19 cellular contexts compared by ENCODE assay signal in genomic region chr17:74812109-74812864, GRCh38. TPM values are rescaled to one million over a fixed set of nuclear protein-coding genes. Genes with fewer than 3 reads are reported as not detected.
DNase-seq lines count a peak whose midpoint lies in the region; ATAC-seq and TF ChIP-seq lines count a peak whose summit lies in the region.
"Had no signal": no experiment of that assay in that cellular context is flagged by ENCODE, and none has a peak within 500 bp of the region (broad histone marks: within the 10 kb centered on the region; RNA-seq: fewer than 3 reads in every experiment).

No MANE protein-coding gene starts in this region.

- no peak overlapping the region for H4K8ac ChIP-seq in neuronal stem cell (ENCODE audit: low read depth, low read length)

- no peak overlapping the region for H3K14ac ChIP-seq in neuronal stem cell (ENCODE audit: low read length)

- H3K27me3 Mint-ChIP-seq in activated T-helper 17 cell treated with anti-CD3 and anti-CD28 coated beads, Interleukin-2, amount 50 U/mL, for 72 hours = no peaks in the 10 kb centered on the region
- H3K27me3 Mint-ChIP-seq: activated CD4-positive, alpha-beta T cell treated with anti-CD3 and anti-CD28 coated beads for 36 hours; IgD-negative memory B cell; naive B cell; stimulated activated naive CD8-positive, alpha-beta T cell treated with anti-CD3 and anti-CD28 coated beads, Interleukin-15, Interleukin-2, amounts not matched to agents 100 ng/mL and 50 ng/mL, for 24 hours had no signal

- no peak overlapping the region for H2AFZ ChIP-seq in neuronal stem cell (ENCODE audit: low read length)

- H3K36me3 ChIP-seq in H7 (replicated peaks; ENCODE audit: control insufficient read depth, insufficient read depth, low read length) (no peaks in the 10 kb centered on the region; the same call in none of the 2 replicates), heart right ventricle (peaks cover 0 to 21% (median 0%) of the 10 kb centered on the region in 9 donors), neuronal stem cell (replicated peaks in 1 of 2; ENCODE audit: control insufficient read depth in 2 of 2, insufficient read depth in 2 of 2, low read length in 2 of 2) (peaks cover 8 to 13% of the 10 kb centered on the region in 2 donors)

- ATAC-seq in heart right ventricle (peak; percentile 56 to 92 (median 80)), GM19455 (IDR thresholded peaks at IDR 0.05; ENCODE audit: unreplicated experiment) (no peak)
- ATAC-seq in activated T-helper 17 cell treated with anti-CD3 and anti-CD28 coated beads, Interleukin-2, amount 50 U/mL, for 72 hours (replicated peaks) = no peak
- ATAC-seq: activated CD4-positive, alpha-beta T cell treated with anti-CD3 and anti-CD28 coated beads for 36 hours had no signal

- H3K18ac ChIP-seq in neuronal stem cell (ENCODE audit: low read length) = no peak overlapping the region

- H3K4me1 Mint-ChIP-seq in activated T-helper 17 cell treated with anti-CD3 and anti-CD28 coated beads, Interleukin-2, amount 50 U/mL, for 72 hours = peaks cover 4% of the 10 kb centered on the region
- H3K4me1 Mint-ChIP-seq: activated CD4-positive, alpha-beta T cell treated with anti-CD3 and anti-CD28 coated beads for 36 hours had no signal

- H3K4me1 ChIP-seq in heart right ventricle (peaks cover 0 to 53% (median 22%) of the 10 kb centered on the region in 9 donors), neuronal stem cell (ENCODE audit: control insufficient read depth in 2 of 2, insufficient read depth in 1 of 2, low read depth in 1 of 2, low read length in 2 of 2) (peaks cover 0 to 17% of the 10 kb centered on the region in 2 donors)

- H3K9ac ChIP-seq in neuronal stem cell (ENCODE audit: low read depth, low read length, poor library complexity) = peak overlapping the region; percentile 38

- H3K9me3 Mint-ChIP-seq in activated T-helper 17 cell treated with anti-CD3 and anti-CD28 coated beads, Interleukin-2, amount 50 U/mL, for 72 hours = no peaks in the 10 kb centered on the region
- H3K9me3 Mint-ChIP-seq: IgD-negative memory B cell; naive B cell; stimulated activated naive CD8-positive, alpha-beta T cell treated with anti-CD3 and anti-CD28 coated beads, Interleukin-15, Interleukin-2, amounts not matched to agents 100 ng/mL and 50 ng/mL, for 24 hours had no signal

- H3K27ac ChIP-seq in heart right ventricle (peak overlapping the region in 9 of 10 donors; percentile 2 to 70 (median 60)), neuronal stem cell (replicated peaks; ENCODE audit: low read length) (no peak overlapping the region)

- no peak overlapping the region for H4K91ac ChIP-seq in neuronal stem cell (ENCODE audit: low read depth, low read length, poor library complexity)

- H2BK120ac ChIP-seq in neuronal stem cell (ENCODE audit: low read depth, low read length) = no peak overlapping the region

- no peak for TF ChIP-seq CTCF in heart right ventricle (IDR thresholded peaks at IDR 0.05)

- no peaks in the 10 kb centered on the region for H3K27me3 ChIP-seq in H7 (ENCODE audit: control insufficient read depth, insufficient read depth, low read length)
- H3K27me3 ChIP-seq in heart right ventricle = no peaks in the 10 kb centered on the region
- H3K27me3 ChIP-seq in neuronal stem cell (ENCODE audit: control insufficient read depth in 3 of 3, insufficient read depth in 3 of 3, low read depth in 1 of 3, low read length in 3 of 3) = no peaks in the 10 kb centered on the region

- no peak overlapping the region for H3K4ac ChIP-seq in neuronal stem cell (ENCODE audit: low read length)

- H2AK5ac ChIP-seq in neuronal stem cell (ENCODE audit: low read depth, low read length) = no peak overlapping the region

- H3K9me3 ChIP-seq in heart right ventricle (no peaks in the 10 kb centered on the region), neuronal stem cell (replicated peaks in 1 of 2; ENCODE audit: control insufficient read depth in 2 of 2, insufficient read depth in 1 of 2, low read depth in 1 of 2, low read length in 2 of 2) (peaks cover 0 to 1% of the 10 kb centered on the region in 2 donors)

- no peak overlapping the region for H2BK5ac ChIP-seq in neuronal stem cell (ENCODE audit: low read length)

- 24 to 38% methylated on average over 20 of the region's 20 CpGs for WGBS in heart right ventricle, 2 donors
- WGBS in neuronal stem cell (ENCODE audit: extremely low coverage in 2 of 2, insufficient read length in 2 of 2, insufficient replicate concordance in 1 of 2), 2 donors = no CpG with 5 or more reads among the region's 20 CpGs

- H3K4me2 ChIP-seq in neuronal stem cell (ENCODE audit: insufficient read depth, low read length, poor library complexity, severe bottlenecking) = peak overlapping the region; percentile 27

- H3K23ac ChIP-seq in neuronal stem cell (ENCODE audit: low read depth, low read length, poor library complexity) = no peak overlapping the region

- in situ Hi-C loops in G401 (cut with HindIII; ENCODE audit: low sequenced_read_pairs) = no loop called here

- H2BK15ac ChIP-seq in neuronal stem cell (ENCODE audit: low read length) = no peak overlapping the region

- H3K4me3 Mint-ChIP-seq in activated T-helper 17 cell treated with anti-CD3 and anti-CD28 coated beads, Interleukin-2, amount 50 U/mL, for 72 hours = no peak overlapping the region
- H3K4me3 Mint-ChIP-seq: activated CD4-positive, alpha-beta T cell treated with anti-CD3 and anti-CD28 coated beads for 36 hours; IgD-negative memory B cell; naive B cell; stimulated activated naive CD8-positive, alpha-beta T cell treated with anti-CD3 and anti-CD28 coated beads, Interleukin-15, Interleukin-2, amounts not matched to agents 100 ng/mL and 50 ng/mL, for 24 hours had no signal

- DNase-seq in H7 = peak; percentile 47
- peak; percentile 40 for DNase-seq in SKM-1 (lab: John Stamatoyannopoulos, UW; ENCODE audit: unreplicated experiment)
- peak in 1 of 2 donors; percentile 44 for DNase-seq in heart right ventricle
- DNase-seq in neuronal stem cell (ENCODE audit: low spot score) = no peak
- no peak for DNase-seq in G401 (ENCODE audit: low spot score)
- no peak for DNase-seq in foreskin melanocyte
- DNase-seq: activated CD4-positive, alpha-beta T cell treated with anti-CD3 and anti-CD28 coated beads for 36 hours; activated naive CD4-positive, alpha-beta T cell treated with Interleukin-2 at 50 U/mL for 16 hours; effector CD8-positive, alpha-beta T cell; EL; naive B cell; NCI-H1092 treated with DMSO at 0.1 percent for 48 hours; NK-92 treated with Interleukin-12 subunit alpha and Interleukin-12 subunit beta, amount 100 ng/mL, for 24 hours; SHP77 treated with DMSO at 0.1 percent for 48 hours had no signal

- peaks cover 62% of the 10 kb centered on the region for H3K36me3 Mint-ChIP-seq in activated T-helper 17 cell treated with anti-CD3 and anti-CD28 coated beads, Interleukin-2, amount 50 U/mL, for 72 hours (ENCODE audit: low read depth)

- no peak overlapping the region for H3K27ac Mint-ChIP-seq in activated T-helper 17 cell treated with anti-CD3 and anti-CD28 coated beads, Interleukin-2, amount 50 U/mL, for 72 hours
- H3K27ac Mint-ChIP-seq: activated CD4-positive, alpha-beta T cell treated with anti-CD3 and anti-CD28 coated beads for 36 hours; IgD-negative memory B cell; naive B cell; stimulated activated naive CD8-positive, alpha-beta T cell treated with anti-CD3 and anti-CD28 coated beads, Interleukin-15, Interleukin-2, amounts not matched to agents 100 ng/mL and 50 ng/mL, for 24 hours had no signal

- H3K79me1 ChIP-seq in neuronal stem cell (ENCODE audit: low read depth, low read length) = no peaks in the 10 kb centered on the region

- intact Hi-C loops in heart right ventricle (cut with DNase I) = no loop called here

- H3K4me3 ChIP-seq in H7 (ENCODE audit: insufficient read depth, low read depth, low read length) (no peak overlapping the region), heart right ventricle (peak overlapping the region; percentile 3 to 50 (median 35)), neuronal stem cell (ENCODE audit: low read length in 2 of 2) (no peak overlapping the region)

- H2BK12ac ChIP-seq in neuronal stem cell (ENCODE audit: low read length) = no peak overlapping the region

RNA-seq across cellular contexts. Expression of gene NAT9, which starts 36.1 kb away (rescaled TPM):
- 47.9 and 73.3 TPM in 2 replicates for total RNA-seq in H7 (2014; rRNA removed; shearing (Covaris generic))
- 10 to 100 TPM; 10.6 to 25.9 (median 17.0) TPM for total RNA-seq in heart right ventricle
- 10 to 100 TPM; 33.6 to 42.9 TPM for polyA plus RNA-seq in heart right ventricle
- 38.7 TPM for polyA plus RNA-seq in neuronal stem cell (2013, experiment 1 of 2)
- 39.5 TPM for polyA plus RNA-seq in neuronal stem cell (2013, experiment 2 of 2)
- total RNA-seq in G401 (2014; rRNA removed; shearing (Covaris generic)) = 31.0 and 32.7 TPM in 2 replicates
- 10 to 100 TPM; 31.6 to 39.2 TPM for total RNA-seq in activated T-helper 17 cell treated with anti-CD3 and anti-CD28 coated beads, Interleukin-2, amount 50 U/mL, for 72 hours

RNA-seq across cellular contexts. Expression of gene GRIN2C, which starts 47.4 kb away (rescaled TPM):
- not detected in 2 replicates for total RNA-seq in H7 (2014; rRNA removed; shearing (Covaris generic))
- under 1 TPM; 0.13 to 0.66 (median 0.27) TPM for total RNA-seq in heart right ventricle
- under 1 TPM; 0.44 to 0.61 TPM for polyA plus RNA-seq in heart right ventricle
- polyA plus RNA-seq in neuronal stem cell (2013, experiment 1 of 2) = 0.03 TPM
- 0.03 TPM for polyA plus RNA-seq in neuronal stem cell (2013, experiment 2 of 2)
- 0.37 and 1.3 TPM in 2 replicates for total RNA-seq in G401 (2014; rRNA removed; shearing (Covaris generic))
- 1 to 10 TPM in 1 of 2 donors, under 1 TPM in 1; 0.65 to 1.2 TPM for total RNA-seq in activated T-helper 17 cell treated with anti-CD3 and anti-CD28 coated beads, Interleukin-2, amount 50 U/mL, for 72 hours
- total RNA-seq: activated CD4-positive, alpha-beta T cell treated with anti-CD3 and anti-CD28 coated beads for 36 hours had no signal
- polyA plus RNA-seq: AG04450, IgD-negative memory B cell had no signal

Comparison
In these comparisons a context has a peak if more than half of its experiments do, and no peak if none do; other contexts are left out.
1. DNase-seq: peak in H7 (single experiment) and SKM-1 (single experiment); none in neuronal stem cell (single experiment), G401 (single experiment) and foreskin melanocyte (single experiment).
2. H3K4me3 ChIP-seq: peak in heart right ventricle (10 of 10); none in H7 (single experiment) and neuronal stem cell (0 of 2).
3. ATAC-seq: peak in heart right ventricle (8 of 8); none in GM19455 (single experiment) and activated T-helper 17 cell treated with anti-CD3 and anti-CD28 coated beads, Interleukin-2, amount 50 U/mL, for 72 hours (single experiment).